Comparison of ENCODE assay signal across 14 cellular contexts in genomic region chr5:947626-948471, GRCh38. TPM values are rescaled to one million over a fixed set of nuclear protein-coding genes. Genes with fewer than 3 reads are reported as not detected.
DNase-seq lines count a peak whose midpoint lies in the region; ATAC-seq and TF ChIP-seq lines count a peak whose summit lies in the region.
"Had no signal": no experiment of that assay in that cellular context is flagged by ENCODE, and none has a peak within 500 bp of the region (broad histone marks: within the 10 kb centered on the region; RNA-seq: fewer than 3 reads in every experiment).

No MANE protein-coding gene starts in this region.

- H3K4me1 ChIP-seq in foreskin keratinocyte, result no peaks in the 10 kb centered on the region
- peaks cover 16% of the 10 kb centered on the region; the same call in 1 of the 2 replicates for H3K4me1 ChIP-seq in SJCRH30

- no peak overlapping the region for H3K4me3 ChIP-seq in HFF-Myc (replicated peaks; ENCODE audit: low read depth, low read length)
- H3K4me3 ChIP-seq in SJCRH30, result no peak overlapping the region
- H3K4me3 ChIP-seq: dorsolateral prefrontal cortex, hepatocyte had no signal

- H3K27ac ChIP-seq in foreskin keratinocyte (no peak overlapping the region), SJCRH30 (no peak overlapping the region)
- H3K27ac ChIP-seq: dorsolateral prefrontal cortex, hepatocyte, parathyroid adenoma had no signal

- no peaks in the 10 kb centered on the region for H3K36me3 ChIP-seq in SJCRH30

- TF ChIP-seq CTCF in AG09319 (IDR thresholded peaks at IDR 0.05; ENCODE audit: low read depth, low read length) (peak; percentile 9), HFF-Myc (IDR thresholded peaks at IDR 0.05; ENCODE audit: low read depth, low read length, missing control alignments) (peak; percentile 13), foreskin keratinocyte (conservative IDR thresholded peaks at IDR 0.05) (peak; percentile 10)

- H3K9me3 ChIP-seq in SJCRH30 (replicated peaks), result peaks cover 4% of the 10 kb centered on the region; the same call in 1 of the 2 replicates

- DNase-seq in AG09319 (ENCODE audit: extremely low read depth, low read depth), result no peak
- no peak for DNase-seq in HFF-Myc (ENCODE audit: extremely low read depth, low read depth)
- DNase-seq in RPMI7951 (ENCODE audit: low read depth), result peak; percentile 93
- no peak for DNase-seq in foreskin keratinocyte
- no peak for DNase-seq in GF-D8 (lab: John Stamatoyannopoulos, UW)
- no peak for DNase-seq in SJCRH30
- no peak for DNase-seq in NK-92 (lab: John Stamatoyannopoulos, UW; ENCODE audit: unreplicated experiment)
- DNase-seq: activated CD4-positive, alpha-beta T cell treated with anti-CD3 and anti-CD28 coated beads, Interleukin-2, amount 10 ng/mL, durations not matched to agents 24 days and 14 days; NCI-H748 treated with DMSO at 0.1 percent for 48 hours; stimulated activated CD4-positive, alpha-beta T cell treated with anti-CD3 and anti-CD28 coated beads, Interleukin-4, amount 100 ng/mL, for 1 hour had no signal

- H3K27me3 ChIP-seq in foreskin keratinocyte (peaks cover 50% of the 10 kb centered on the region), SJCRH30 (peaks cover 9% of the 10 kb centered on the region; the same call in 1 of the 2 replicates)

- ATAC-seq in foreskin keratinocyte (no peak), HG02623 (IDR thresholded peaks at IDR 0.05; ENCODE audit: unreplicated experiment) (no peak)

RNA-seq across cellular contexts. Expression of gene TRIP13, which starts 55.2 kb away (rescaled TPM):
- total RNA-seq in RPMI7951 (2014; rRNA removed; shearing (Covaris generic)), result 65.0 and 80.4 TPM in 2 replicates
- 43.4 and 58.3 TPM in 2 replicates for total RNA-seq in foreskin keratinocyte
- polyA plus RNA-seq in foreskin keratinocyte, result 27.7 and 37.9 TPM in 2 replicates
- total RNA-seq in SJCRH30 (2014; rRNA removed; shearing (Covaris generic)), result 44.7 and 47.5 TPM in 2 replicates

RNA-seq across cellular contexts. Expression of gene BRD9, which starts 55.2 kb away (rescaled TPM):
- total RNA-seq in RPMI7951 (2014; rRNA removed; shearing (Covaris generic)), result 24.0 and 27.9 TPM in 2 replicates
- total RNA-seq in foreskin keratinocyte, result 35.1 and 38.6 TPM in 2 replicates
- polyA plus RNA-seq in foreskin keratinocyte, result 29.3 and 31.6 TPM in 2 replicates
- 16.9 and 19.9 TPM in 2 replicates for total RNA-seq in SJCRH30 (2014; rRNA removed; shearing (Covaris generic))
